ENCODE assay signal across 1 cellular context in genomic region chr18:76823574-76823973, GRCh38.
TF ChIP-seq lines count a peak whose summit lies in the region.

No MANE protein-coding gene starts in this region.

TF ChIP-seq in SK-N-SH, 30 proteins besides CTCF, POLR2A, EP300 and RAD21 (continued from another document):
- no peak for TF ChIP-seq REST (IDR thresholded peaks at IDR 0.05; ENCODE audit: low read depth, low read length)
- no peak for TF ChIP-seq MEF2A (IDR thresholded peaks at IDR 0.05; ENCODE audit: borderline replicate concordance, low read depth)
- TF ChIP-seq MXI1 (IDR thresholded peaks at IDR 0.05; ENCODE audit: low read depth, low read length): no peak
- no peak for TF ChIP-seq RFX5 (IDR thresholded peaks at IDR 0.05; ENCODE audit: low read length)
- TF ChIP-seq MAX (IDR thresholded peaks at IDR 0.05; ENCODE audit: low read depth): no peak
